In genomic region chr10:117439243-117439912, GRCh38 we compare ENCODE assay signal across 13 cellular contexts.
DNase-seq lines count a peak whose midpoint lies in the region; ATAC-seq and TF ChIP-seq lines count a peak whose summit lies in the region.
"Had no signal": no experiment of that assay in that cellular context is flagged by ENCODE, and none has a peak within 500 bp of the region (broad histone marks: within the 10 kb centered on the region; RNA-seq: fewer than 3 reads in every experiment).

No MANE protein-coding gene starts in this region.

- H3K27ac ChIP-seq in ascending aorta, result no peak overlapping the region
- peak overlapping the region; percentile 27 for H3K27ac ChIP-seq in left ventricle myocardium inferior (replicated peaks)

- H3K9me3 ChIP-seq in ascending aorta (no peaks in the 10 kb centered on the region), left ventricle myocardium inferior (replicated peaks) (no peaks in the 10 kb centered on the region)

- H3K36me3 ChIP-seq in ascending aorta (no peaks in the 10 kb centered on the region), left ventricle myocardium inferior (no peaks in the 10 kb centered on the region)

- H3K27me3 ChIP-seq in ascending aorta (no peaks in the 10 kb centered on the region), left ventricle myocardium inferior (ENCODE audit: low read depth) (peaks cover 63% of the 10 kb centered on the region)

- intact Hi-C loops in ascending aorta (cut with DNase I) (no loop called here), left ventricle myocardium inferior (cut with micrococcal nuclease) (no loop called here)

- TF ChIP-seq CTCF in ascending aorta (IDR thresholded peaks at IDR 0.05) (no peak), left ventricle myocardium inferior (IDR thresholded peaks at IDR 0.05; ENCODE audit: borderline replicate concordance) (no peak)

- peak; percentile 7 for DNase-seq in GOT3 (lab: John Stamatoyannopoulos, UW)
- DNase-seq in ascending aorta (ENCODE audit: low spot score in 2 of 2), result peak; percentile 18 to 83
- peak; percentile 53 for DNase-seq in left ventricle myocardium inferior
- DNase-seq in stromal cell of bone marrow (ENCODE audit: low read depth), result peak; percentile 99
- no peak for DNase-seq in KBM-7
- no peak for DNase-seq in ACHN
- no peak for DNase-seq in NCI-H187 treated with DMSO at 0.1 percent for 48 hours (lab: John Stamatoyannopoulos, UW)
- DNase-seq: activated effector memory CD4-positive, alpha-beta T cell treated with anti-CD3 and anti-CD28 coated beads, Interleukin-2, amount 50 U/mL, for 16 hours; cortex of kidney; DND-41; NCI-H2171; stimulated activated naive B cell treated with anti-CD40 and anti-IgM and Interleukin-4, amounts not matched to agents 10 μg/mL and 1 μg/mL and 100 μg/mL, for 72 hours had no signal

- H3K4me1 ChIP-seq in ascending aorta (peaks cover 0 to 20% of the 10 kb centered on the region in 2 donors), left ventricle myocardium inferior (peaks cover 7% of the 10 kb centered on the region)

- H3K4me3 ChIP-seq in ascending aorta (no peak overlapping the region), left ventricle myocardium inferior (no peak overlapping the region)

- in situ Hi-C loops in KBM-7 (cut with MboI; ENCODE audit: low pct_unique_long_range_greater_than_20kb, low sequenced_read_pairs), result no loop called here
- in situ Hi-C loops in ACHN (cut with HindIII; ENCODE audit: low pct_ligation_motif_present, low pct_unique_long_range_greater_than_20kb, low sequenced_read_pairs), result no loop called here

- no peak for ATAC-seq in HG02623 (IDR thresholded peaks at IDR 0.05; ENCODE audit: unreplicated experiment)
- ATAC-seq: stimulated activated naive B cell treated with anti-CD40 and anti-IgM and Interleukin-4, amounts not matched to agents 10 μg/mL and 1 μg/mL and 100 μg/mL, for 72 hours had no signal

Comparison
In these comparisons a context has a peak if more than half of its experiments do, and no peak if none do; other contexts are left out.
1. DNase-seq: peak in GOT3 (single experiment), ascending aorta (2 of 2), left ventricle myocardium inferior (single experiment) and stromal cell of bone marrow (single experiment); none in KBM-7 (single experiment), ACHN (single experiment) and NCI-H187 treated with DMSO at 0.1 percent for 48 hours (single experiment).